In genomic region chr10:98416989-98417388, GRCh38 we compare ENCODE assay signal across 17 cellular contexts. TPM values are rescaled to one million over a fixed set of nuclear protein-coding genes. Genes with fewer than 3 reads are reported as not detected.
A peak's percentile ranks its signal among the peaks of the same experiment; 100 is the strongest.
DNase-seq lines count a peak whose midpoint lies in the region; ATAC-seq and TF ChIP-seq lines count a peak whose summit lies in the region.
"Had no signal": no experiment of that assay in that cellular context is flagged by ENCODE, and none has a peak within 500 bp of the region (broad histone marks: within the 10 kb centered on the region; RNA-seq: fewer than 3 reads in every experiment).

No MANE protein-coding gene starts in this region.

- no peak for TF ChIP-seq CTCF in RWPE1 (conservative IDR thresholded peaks at IDR 0.05; ENCODE audit: low read depth)
- no peak for TF ChIP-seq CTCF in esophagus muscularis mucosa (IDR thresholded peaks at IDR 0.05)

- no peak overlapping the region for H3K4me3 ChIP-seq in esophagus muscularis mucosa

- H3K9me3 Mint-ChIP-seq in activated T-cell treated with anti-CD3 and anti-CD28 coated beads, Interleukin-2, amount 50 U/mL, for 24 hours, result no peaks in the 10 kb centered on the region
- H3K9me3 Mint-ChIP-seq in activated T-cell treated with anti-CD3 and anti-CD28 coated beads, Interleukin-2, amount 50 U/mL, for 4 hours, result no peaks in the 10 kb centered on the region
- no peaks in the 10 kb centered on the region for H3K9me3 Mint-ChIP-seq in immature natural killer cell
- no peaks in the 10 kb centered on the region for H3K9me3 Mint-ChIP-seq in stimulated activated effector memory CD8-positive, alpha-beta T cell treated with anti-CD3 and anti-CD28 coated beads, Interleukin-12 subunit alpha, Interleukin-12 subunit beta, amount 100 ng/mL, for 72 hours
- H3K9me3 Mint-ChIP-seq: CD4-positive, alpha-beta memory T cell had no signal

- no peaks in the 10 kb centered on the region for H3K27me3 Mint-ChIP-seq in activated T-cell treated with anti-CD3 and anti-CD28 coated beads, Interleukin-2, amount 50 U/mL, for 24 hours
- H3K27me3 Mint-ChIP-seq in activated T-cell treated with anti-CD3 and anti-CD28 coated beads, Interleukin-2, amount 50 U/mL, for 4 hours (ENCODE audit: low read depth), result no peaks in the 10 kb centered on the region
- peaks cover 0 to 2% (median 2%) of the 10 kb centered on the region in 3 donors for H3K27me3 Mint-ChIP-seq in immature natural killer cell (ENCODE audit: low read depth in 3 of 3)
- H3K27me3 Mint-ChIP-seq: B cell; CD4-positive, alpha-beta memory T cell had no signal

- H3K4me1 ChIP-seq in esophagus muscularis mucosa, result peaks cover 23 to 37% (median 26%) of the 10 kb centered on the region in 4 donors

- no peak for ATAC-seq in activated T-cell treated with anti-CD3 and anti-CD28 coated beads, Interleukin-2, amount 50 U/mL, for 4 hours
- ATAC-seq in stimulated activated effector memory CD8-positive, alpha-beta T cell treated with anti-CD3 and anti-CD28 coated beads, Interleukin-12 subunit alpha, Interleukin-12 subunit beta, amount 100 ng/mL, for 72 hours, result no peak

- H3K27me3 ChIP-seq in esophagus muscularis mucosa, result no peaks in the 10 kb centered on the region

- peaks cover 37 to 58% (median 47%) of the 10 kb centered on the region in 4 donors for H3K36me3 ChIP-seq in esophagus muscularis mucosa

- H3K36me3 Mint-ChIP-seq in activated T-cell treated with anti-CD3 and anti-CD28 coated beads, Interleukin-2, amount 50 U/mL, for 24 hours (ENCODE audit: low read depth), result peaks cover 55% of the 10 kb centered on the region
- peaks cover 8% of the 10 kb centered on the region for H3K36me3 Mint-ChIP-seq in activated T-cell treated with anti-CD3 and anti-CD28 coated beads, Interleukin-2, amount 50 U/mL, for 4 hours (ENCODE audit: insufficient read depth)
- H3K36me3 Mint-ChIP-seq in immature natural killer cell, result peaks cover 8 to 25% (median 16%) of the 10 kb centered on the region in 3 donors
- H3K36me3 Mint-ChIP-seq in stimulated activated effector memory CD8-positive, alpha-beta T cell treated with anti-CD3 and anti-CD28 coated beads, Interleukin-12 subunit alpha, Interleukin-12 subunit beta, amount 100 ng/mL, for 72 hours, result peaks cover 27% of the 10 kb centered on the region

- peak overlapping the region; percentile 21; the same call in 1 of the 2 replicates for H3K27ac ChIP-seq in RWPE1
- H3K27ac ChIP-seq in esophagus muscularis mucosa (replicated peaks in 1 of 4), result no peak overlapping the region

- POLR2A ChIA-PET in RWPE1 (lab: Yijun Ruan, JAX; ENCODE audit: low non-redundant PET), result no interaction called here

- no peaks in the 10 kb centered on the region for H3K9me3 ChIP-seq in esophagus muscularis mucosa

- CTCF ChIA-PET in RWPE1 (lab: Yijun Ruan, JAX), result interaction anchor here (0.6 kb wide), 1 partner anchor 75 kb away, joined by 3 read pairs; no protein-coding TSS in a partner anchor

- TF ChIP-seq POLR2A in esophagus muscularis mucosa (IDR thresholded peaks at IDR 0.05; ENCODE audit: low read depth), result no peak

- peak overlapping the region; percentile 9 for H3K27ac Mint-ChIP-seq in activated T-cell treated with anti-CD3 and anti-CD28 coated beads, Interleukin-2, amount 50 U/mL, for 24 hours
- peak overlapping the region in 5 of 6 donors; percentile 20 to 89 (median 73) for H3K27ac Mint-ChIP-seq in immature natural killer cell
- peak overlapping the region; percentile 84 for H3K27ac Mint-ChIP-seq in stimulated activated effector memory CD8-positive, alpha-beta T cell treated with anti-CD3 and anti-CD28 coated beads, Interleukin-12 subunit alpha, Interleukin-12 subunit beta, amount 100 ng/mL, for 72 hours
- H3K27ac Mint-ChIP-seq: B cell had no signal

- intact Hi-C loops in esophagus muscularis mucosa (cut with DNase I), result no loop called here

- TF ChIP-seq EP300 in esophagus muscularis mucosa (IDR thresholded peaks at IDR 0.05), result no peak

- H3K4me3 Mint-ChIP-seq in activated T-cell treated with anti-CD3 and anti-CD28 coated beads, Interleukin-2, amount 50 U/mL, for 24 hours, result no peak overlapping the region
- H3K4me3 Mint-ChIP-seq in activated T-cell treated with anti-CD3 and anti-CD28 coated beads, Interleukin-2, amount 50 U/mL, for 4 hours, result no peak overlapping the region
- H3K4me3 Mint-ChIP-seq in immature natural killer cell, result no peak overlapping the region
- H3K4me3 Mint-ChIP-seq in stimulated activated effector memory CD8-positive, alpha-beta T cell treated with anti-CD3 and anti-CD28 coated beads, Interleukin-12 subunit alpha, Interleukin-12 subunit beta, amount 100 ng/mL, for 72 hours, result no peak overlapping the region
- H3K4me3 Mint-ChIP-seq: B cell; CD4-positive, alpha-beta memory T cell had no signal

- WGBS in esophagus muscularis mucosa, result 80% methylated on average over 6 of the region's 6 CpGs

- no peak for DNase-seq in activated T-cell treated with anti-CD3 and anti-CD28 coated beads, Interleukin-2, amount 50 U/mL, for 24 hours
- DNase-seq in activated T-cell treated with anti-CD3 and anti-CD28 coated beads, Interleukin-2, amount 50 U/mL, for 4 hours, result no peak
- DNase-seq in RWPE1 (ENCODE audit: low spot score), result no peak
- DNase-seq in immature natural killer cell, result no peak
- DNase-seq in stimulated activated effector memory CD8-positive, alpha-beta T cell treated with anti-CD3 and anti-CD28 coated beads, Interleukin-12 subunit alpha, Interleukin-12 subunit beta, amount 100 ng/mL, for 72 hours (ENCODE audit: low spot score in 2 of 2), result no peak
- no peak for DNase-seq in esophagus muscularis mucosa (ENCODE audit: extremely low spot score)
- DNase-seq in NCI-H146 (lab: John Stamatoyannopoulos, UW), result no peak
- no peak for DNase-seq in hepatic stellate cell (ENCODE audit: low spot score)
- DNase-seq: Calu3; CD4-positive, alpha-beta memory T cell; KBM-7; NCI-H1105 treated with DMSO at 0.1 percent for 48 hours; NCI-H1694 treated with DMSO at 0.1 percent for 48 hours; NCI-H748 treated with DMSO at 0.1 percent for 48 hours; NK-92 treated with Interleukin-12 subunit alpha and Interleukin-12 subunit beta, amount 100 ng/mL, for 24 hours; SHP77 had no signal

- H3K4me1 Mint-ChIP-seq in activated T-cell treated with anti-CD3 and anti-CD28 coated beads, Interleukin-2, amount 50 U/mL, for 24 hours (ENCODE audit: low read depth), result peaks cover 22% of the 10 kb centered on the region
- peaks cover 13% of the 10 kb centered on the region for H3K4me1 Mint-ChIP-seq in activated T-cell treated with anti-CD3 and anti-CD28 coated beads, Interleukin-2, amount 50 U/mL, for 4 hours (ENCODE audit: low read depth)
- H3K4me1 Mint-ChIP-seq in immature natural killer cell, result peaks cover 21 to 36% of the 10 kb centered on the region in 2 donors
- H3K4me1 Mint-ChIP-seq in stimulated activated effector memory CD8-positive, alpha-beta T cell treated with anti-CD3 and anti-CD28 coated beads, Interleukin-12 subunit alpha, Interleukin-12 subunit beta, amount 100 ng/mL, for 72 hours, result peaks cover 18% of the 10 kb centered on the region

RNA-seq across cellular contexts. Expression of gene PYROXD2, which starts 2.0 kb away (rescaled TPM):
- 1 to 10 TPM in 2 of 3 donors, under 1 TPM in 1; 0.84 to 3.2 (median 1.1) TPM for total RNA-seq in activated T-cell treated with anti-CD3 and anti-CD28 coated beads, Interleukin-2, amount 50 U/mL, for 4 hours
- polyA plus RNA-seq in immature natural killer cell, result 10 to 100 TPM in 2 of 3 donors, 1 to 10 TPM in 1; 8.5 to 21.1 (median 17.3) TPM
- 10 to 100 TPM in 1 of 4 donors, 1 to 10 TPM in 3; 5.8 to 10.2 (median 6.6) TPM for total RNA-seq in esophagus muscularis mucosa

RNA-seq across cellular contexts. Expression of gene HPS1, which starts 29.7 kb away (rescaled TPM):
- total RNA-seq in activated T-cell treated with anti-CD3 and anti-CD28 coated beads, Interleukin-2, amount 50 U/mL, for 4 hours, result 10 to 100 TPM; 59.2 to 64.2 (median 59.7) TPM
- 100 to 1,000 TPM in 1 of 3 donors, 10 to 100 TPM in 2; 72.4 to 110 (median 85.6) TPM for polyA plus RNA-seq in immature natural killer cell
- total RNA-seq in esophagus muscularis mucosa, result 10 to 100 TPM; 49.7 to 76.1 (median 63.7) TPM

Comparison
In these comparisons a context has a peak if more than half of its experiments do, and no peak if none do; other contexts are left out.
1. H3K27ac Mint-ChIP-seq: peak in every context shown above with its lines; median percentile 84 in stimulated activated effector memory CD8-positive, alpha-beta T cell treated with anti-CD3 and anti-CD28 coated beads, Interleukin-12 subunit alpha, Interleukin-12 subunit beta, amount 100 ng/mL, for 72 hours; 73 in immature natural killer cell; 9 in activated T-cell treated with anti-CD3 and anti-CD28 coated beads, Interleukin-2, amount 50 U/mL, for 24 hours.